ENCODE assay signal across 9 cellular contexts in genomic region chr10:15439381-15439837, GRCh38.
DNase-seq lines count a peak whose midpoint lies in the region; ATAC-seq and TF ChIP-seq lines count a peak whose summit lies in the region.
"Had no signal": no experiment of that assay in that cellular context is flagged by ENCODE, and none has a peak within 500 bp of the region (broad histone marks: within the 10 kb centered on the region; RNA-seq: fewer than 3 reads in every experiment).

No MANE protein-coding gene starts in this region.

- no peaks in the 10 kb centered on the region for H3K9me3 ChIP-seq in iPS-20b (ENCODE audit: insufficient read depth, low read depth, low read length)

- no peak overlapping the region for H3K27ac ChIP-seq in iPS-20b (ENCODE audit: low read length)

- no peak overlapping the region; the same call in 1 of the 2 replicates for H3K9ac ChIP-seq in iPS-20b (ENCODE audit: low read depth, low read length)

- peaks cover 5% of the 10 kb centered on the region; the same call in 1 of the 2 replicates for H3K27me3 ChIP-seq in iPS-20b (ENCODE audit: insufficient read depth, low read length)

- TF ChIP-seq CTCF in GM12873 (IDR thresholded peaks at IDR 0.05; ENCODE audit: insufficient read depth, low read depth, low read length, missing control alignments), result peak; percentile 16

- H3K4me1 ChIP-seq in iPS-20b (ENCODE audit: insufficient read depth, low read length), result no peaks in the 10 kb centered on the region

- ATAC-seq in GM21737 (IDR thresholded peaks at IDR 0.05; ENCODE audit: unreplicated experiment) (no peak), HG03280 (IDR thresholded peaks at IDR 0.05; ENCODE audit: unreplicated experiment) (no peak)

- DNase-seq in astrocyte of the hippocampus (ENCODE audit: low read depth, low spot score) (peak; percentile 21), skeletal muscle cell (ENCODE audit: low read depth) (no peak), NCI-H2081 treated with DMSO at 0.1 percent for 48 hours (lab: John Stamatoyannopoulos, UW) (no peak), LoVo (ENCODE audit: low spot score) (no peak)
- DNase-seq: naive B cell had no signal

- no peaks in the 10 kb centered on the region for H3K36me3 ChIP-seq in iPS-20b (ENCODE audit: insufficient read depth, low read depth, low read length)

- H3K4me3 ChIP-seq in iPS-20b (ENCODE audit: low read length), result 0 out of 2 replicates have a peak overlapping the region, but pooled peaks have one; percentile 31
- H3K4me3 ChIP-seq in skeletal muscle cell (ENCODE audit: low read depth, low read length), result peak overlapping the region; percentile 30
